In genomic region chr1:8256321-8256720, GRCh38 we compare ENCODE assay signal across 19 cellular contexts.
"Had no signal": no experiment of that assay in that cellular context is flagged by ENCODE, and none has a peak within 500 bp of the region (broad histone marks: within the 10 kb centered on the region; RNA-seq: fewer than 3 reads in every experiment).

No MANE protein-coding gene starts in this region.

- H3K4me1 ChIP-seq: neural progenitor cell, testis had no signal

- H3K9me3 ChIP-seq: esophagus muscularis mucosa, gastrocnemius medialis, heart right ventricle, ovary, testis, transverse colon had no signal

- H3K36me3 ChIP-seq: esophagus muscularis mucosa, gastrocnemius medialis, heart right ventricle, neural progenitor cell, ovary, transverse colon had no signal

- FAIRE-seq: islet of Langerhans had no signal

- H3K4me2 ChIP-seq: neural progenitor cell, smooth muscle cell had no signal

- ATAC-seq: effector memory CD8-positive, alpha-beta T cell; gastrocnemius medialis; heart right ventricle; natural killer cell; right cardiac atrium; stimulated activated naive B cell treated with anti-CD40 and anti-IgM and Interleukin-4, amounts not matched to agents 10 μg/mL and 1 μg/mL and 100 μg/mL, for 72 hours; stimulated activated naive CD8-positive, alpha-beta T cell treated with anti-CD3 and anti-CD28 coated beads, Interleukin-15, amount 100 ng/mL, for 72 hours had no signal

- H3K9ac ChIP-seq: neural progenitor cell had no signal

- DNase-seq: effector memory CD8-positive, alpha-beta T cell; gastrocnemius medialis; heart right ventricle; hypothalamus; kidney glomerular epithelial cell; natural killer cell; nucleus accumbens; ovary; right cardiac atrium; stimulated activated CD4-positive, alpha-beta T cell treated with anti-CD3 and anti-CD28 coated beads, Interleukin-4, amount 100 ng/mL, for 4 hours; stimulated activated naive B cell treated with anti-CD40 and anti-IgM and Interleukin-4, amounts not matched to agents 10 μg/mL and 1 μg/mL and 100 μg/mL, for 72 hours; stimulated activated naive CD8-positive, alpha-beta T cell treated with anti-CD3 and anti-CD28 coated beads, Interleukin-15, amount 100 ng/mL, for 72 hours; testis; transverse colon had no signal

- H3K27me3 ChIP-seq: esophagus muscularis mucosa, gastrocnemius medialis, neural progenitor cell, ovary, testis, transverse colon had no signal

- H3K4me3 ChIP-seq: esophagus muscularis mucosa, gastrocnemius medialis, heart right ventricle, neural progenitor cell, ovary, smooth muscle cell, testis, transverse colon had no signal

- H3K27ac ChIP-seq: epithelial cell of prostate, esophagus muscularis mucosa, gastrocnemius medialis, heart right ventricle, neural progenitor cell, ovary, testis, transverse colon had no signal

- H2AFZ ChIP-seq: neural progenitor cell had no signal
